Comparison of ENCODE assay signal across 23 cellular contexts in the genomic region with DNA sequence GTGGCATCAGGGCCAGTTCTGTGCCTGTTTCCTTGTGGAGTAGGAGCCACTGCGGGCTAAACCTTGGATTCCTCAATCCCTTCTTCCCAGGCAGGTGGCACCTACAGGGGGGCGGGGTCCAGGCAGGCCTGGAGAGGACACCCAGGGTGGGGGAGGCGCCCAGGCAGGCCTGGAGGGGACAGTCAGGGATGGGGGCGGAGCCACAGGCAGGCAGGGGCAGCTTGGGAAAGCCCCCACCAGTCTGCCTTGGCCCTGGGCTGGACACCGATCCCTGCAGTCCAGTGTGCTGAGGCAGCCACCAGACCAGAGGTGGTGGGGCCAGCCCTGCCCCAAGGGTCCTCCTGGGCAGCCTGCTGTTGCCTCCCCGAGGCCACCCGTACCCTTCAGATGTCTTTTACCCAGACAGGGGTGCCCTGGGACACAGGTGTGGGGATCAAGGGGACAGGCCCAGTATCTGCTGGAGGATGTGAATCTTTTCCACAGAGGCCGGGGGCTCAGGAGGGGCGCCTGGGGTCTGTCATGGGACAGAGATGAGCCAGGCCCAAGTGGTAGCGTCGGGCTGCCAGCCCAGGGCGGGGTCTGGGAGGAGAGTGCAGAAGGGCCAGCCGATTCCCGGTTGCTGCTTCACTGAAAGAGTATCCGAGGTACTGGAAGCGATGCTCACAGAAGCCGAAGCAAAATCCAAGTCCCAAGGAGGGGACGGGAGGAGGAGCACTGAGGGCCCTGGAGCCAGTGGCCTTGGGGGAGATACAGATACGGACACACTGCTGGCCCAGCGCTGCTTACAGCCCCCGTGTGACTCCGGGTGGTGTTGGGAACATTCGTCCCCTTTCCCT. TPM values are rescaled to one million over a fixed set of nuclear protein-coding genes. Genes with fewer than 3 reads are reported as not detected.
"Had no signal": no experiment of that assay in that cellular context is flagged by ENCODE, and none has a peak within 500 bp of the region (broad histone marks: within the 10 kb centered on the region; RNA-seq: fewer than 3 reads in every experiment).

No MANE protein-coding gene starts in this region.

- H3K27me3 ChIP-seq: body of pancreas, colonic mucosa, gastrocnemius medialis, ovary, right lobe of liver had no signal

- ATAC-seq: activated CD4-positive, alpha-beta T cell treated with anti-CD3 and anti-CD28 coated beads for 36 hours; activated CD8-positive, alpha-beta memory T cell treated with anti-CD3 and anti-CD28 coated beads, Interleukin-2, amount 10 ng/mL, durations not matched to agents 7 days and 5 days; body of pancreas; esophagus mucosa; gastrocnemius medialis; naive thymus-derived CD4-positive, alpha-beta T cell; stimulated activated naive B cell treated with anti-CD40 and anti-IgM and Interleukin-4, amounts not matched to agents 10 μg/mL and 1 μg/mL and 100 μg/mL, for 72 hours; upper lobe of right lung; WTC11 had no signal

- H3K36me3 ChIP-seq: colonic mucosa, ovary, right lobe of liver had no signal

- FAIRE-seq: TTC549 had no signal

- H3K4me1 ChIP-seq: body of pancreas, colonic mucosa, psoas muscle, right lobe of liver had no signal

- H3K27ac ChIP-seq: body of pancreas, colonic mucosa, ovary, psoas muscle, right lobe of liver, upper lobe of right lung had no signal

- DNase-seq: activated CD4-positive, alpha-beta memory T cell treated with anti-CD3 and anti-CD28 coated beads for 36 hours; activated CD4-positive, alpha-beta T cell treated with anti-CD3 and anti-CD28 coated beads for 36 hours; activated CD8-positive, alpha-beta memory T cell treated with anti-CD3 and anti-CD28 coated beads, Interleukin-2, amount 10 ng/mL, durations not matched to agents 7 days and 5 days; activated naive CD4-positive, alpha-beta T cell treated with Interleukin-2 at 50 U/mL for 16 hours; body of pancreas; central memory CD4-positive, alpha-beta T cell; colonic mucosa; gastrocnemius medialis; immature natural killer cell; kidney glomerular epithelial cell; mesenchymal stem cell; naive thymus-derived CD4-positive, alpha-beta T cell; ovary; psoas muscle; right lobe of liver; stimulated activated CD4-positive, alpha-beta T cell treated with anti-CD3 and anti-CD28 coated beads, Interleukin-4, amount 100 ng/mL, for 24 hours; stimulated activated naive B cell treated with anti-CD40 and anti-IgM and Interleukin-4, amounts not matched to agents 10 μg/mL and 1 μg/mL and 100 μg/mL, for 72 hours; upper lobe of right lung had no signal

- H3K9me3 ChIP-seq: body of pancreas, colonic mucosa, gastrocnemius medialis, ovary, psoas muscle, right lobe of liver, upper lobe of right lung had no signal

- H3K4me3 ChIP-seq: body of pancreas, colonic mucosa, gastrocnemius medialis, ovary, psoas muscle, right lobe of liver, smooth muscle cell, upper lobe of right lung had no signal

RNA-seq across cellular contexts. Expression of a gene that starts 34.7 kb away (rescaled TPM):
- total RNA-seq: activated CD4-positive, alpha-beta memory T cell treated with anti-CD3 and anti-CD28 coated beads for 36 hours; activated CD4-positive, alpha-beta T cell treated with anti-CD3 and anti-CD28 coated beads for 36 hours; activated CD8-positive, alpha-beta memory T cell treated with anti-CD3 and anti-CD28 coated beads, Interleukin-2, amount 10 ng/mL, durations not matched to agents 7 days and 5 days; naive thymus-derived CD4-positive, alpha-beta T cell; smooth muscle cell; T-helper 2 cell treated with Interferon-gamma antibody and Interleukin-4, amounts not matched to agents 100 ng/mL and 5 ng/mL, for 36 hours had no signal
- polyA plus RNA-seq: naive thymus-derived CD4-positive, alpha-beta T cell; smooth muscle cell had no signal

RNA-seq across cellular contexts. Expression of a gene that starts 56.0 kb away (rescaled TPM):
- total RNA-seq: activated CD4-positive, alpha-beta memory T cell treated with anti-CD3 and anti-CD28 coated beads for 36 hours; activated CD4-positive, alpha-beta T cell treated with anti-CD3 and anti-CD28 coated beads for 36 hours; activated CD8-positive, alpha-beta memory T cell treated with anti-CD3 and anti-CD28 coated beads, Interleukin-2, amount 10 ng/mL, durations not matched to agents 7 days and 5 days; esophagus mucosa; T-helper 2 cell treated with Interferon-gamma antibody and Interleukin-4, amounts not matched to agents 100 ng/mL and 5 ng/mL, for 36 hours had no signal
- polyA plus RNA-seq: immature natural killer cell; naive thymus-derived CD4-positive, alpha-beta T cell; smooth muscle cell had no signal
